In the genomic region with DNA sequence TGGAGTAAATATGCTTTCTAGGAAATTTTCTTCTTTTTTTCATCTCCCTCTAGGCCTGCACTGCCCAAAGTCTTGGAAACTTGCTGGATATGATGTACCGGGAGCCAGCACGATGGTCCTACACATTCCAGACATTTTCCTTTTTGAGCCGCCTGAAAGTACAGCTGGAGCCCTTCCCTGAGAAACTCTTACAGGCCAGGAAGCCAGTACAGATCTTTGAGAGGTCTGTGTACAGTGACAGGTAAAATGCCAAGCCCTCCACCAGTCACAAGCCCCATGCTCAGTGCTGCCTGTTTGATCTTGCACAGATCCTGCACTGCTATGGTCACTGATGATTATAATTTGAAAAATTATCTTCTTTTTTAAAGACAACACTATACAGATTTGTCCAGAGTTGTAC, we compare ENCODE assay signal across 17 cellular contexts. TPM values are rescaled to one million over a fixed set of nuclear protein-coding genes. Genes with fewer than 3 reads are reported as not detected.
DNase-seq lines count a peak whose midpoint lies in the region; ATAC-seq and TF ChIP-seq lines count a peak whose summit lies in the region.
"Had no signal": no experiment of that assay in that cellular context is flagged by ENCODE, and none has a peak within 500 bp of the region (broad histone marks: within the 10 kb centered on the region; RNA-seq: fewer than 3 reads in every experiment).

No MANE protein-coding gene starts in this region.

- H3K4me3 ChIP-seq in cardiac muscle cell (no peak overlapping the region), heart left ventricle (no peak overlapping the region)

- H3K4me1 ChIP-seq in cardiac muscle cell (ENCODE audit: low read depth), result no peaks in the 10 kb centered on the region
- H3K4me1 ChIP-seq in heart left ventricle, result peaks cover 0 to 51% (median 0%) of the 10 kb centered on the region in 12 donors

- peaks cover 86% of the 10 kb centered on the region for H3K4me1 Mint-ChIP-seq in activated naive CD8-positive, alpha-beta T cell treated with anti-CD3 and anti-CD28 coated beads for 36 hours
- no peaks in the 10 kb centered on the region for H3K4me1 Mint-ChIP-seq in mesothelial cell of epicardium

- intact Hi-C loops in heart left ventricle (cut with DNase I), result no loop called here

- TF ChIP-seq CTCF in cardiac muscle cell (IDR thresholded peaks at IDR 0.05; ENCODE audit: low read depth, low read length) (no peak), heart left ventricle (IDR thresholded peaks at IDR 0.05) (no peak), mesothelial cell of epicardium (IDR thresholded peaks at IDR 0.05; ENCODE audit: unreplicated experiment) (no peak), GM13976 (IDR thresholded peaks at IDR 0.05; ENCODE audit: borderline replicate concordance, control extremely low read depth, extremely low read depth, insufficient read depth, missing control alignments) (no peak)

- WGBS in heart left ventricle, 4 donors, result 56 to 84% (median 72%) methylated on average over 3 of the region's 3 CpGs

- no peaks in the 10 kb centered on the region for H3K9me3 Mint-ChIP-seq in activated naive CD8-positive, alpha-beta T cell treated with anti-CD3 and anti-CD28 coated beads for 36 hours
- H3K9me3 Mint-ChIP-seq in mesothelial cell of epicardium, result no peaks in the 10 kb centered on the region

- peaks cover 55% of the 10 kb centered on the region for H3K36me3 Mint-ChIP-seq in activated naive CD8-positive, alpha-beta T cell treated with anti-CD3 and anti-CD28 coated beads for 36 hours
- H3K36me3 Mint-ChIP-seq in mesothelial cell of epicardium, result peaks cover 33% of the 10 kb centered on the region

- ATAC-seq in heart left ventricle (no peak), HG03196 (IDR thresholded peaks at IDR 0.05; ENCODE audit: unreplicated experiment) (no peak)
- ATAC-seq: Right ventricle myocardium inferior had no signal

- in situ Hi-C loops in GM13976 (cut with MboI; ENCODE audit: low sequenced_read_pairs, unreplicated experiment), result no loop called here

- H3K27ac ChIP-seq in cardiac muscle cell (peak overlapping the region; percentile 41), heart left ventricle (no peak overlapping the region)

- H3K9me3 ChIP-seq in cardiac muscle cell (ENCODE audit: low read depth) (no peaks in the 10 kb centered on the region), heart left ventricle (no peaks in the 10 kb centered on the region)

- H3K27me3 ChIP-seq in cardiac muscle cell, result no peaks in the 10 kb centered on the region
- H3K27me3 ChIP-seq in heart left ventricle, result no peaks in the 10 kb centered on the region

- H3K36me3 ChIP-seq in cardiac muscle cell, result peaks cover 34% of the 10 kb centered on the region
- peaks cover 0 to 90% (median 69%) of the 10 kb centered on the region in 9 donors for H3K36me3 ChIP-seq in heart left ventricle

- H3K27me3 Mint-ChIP-seq in activated naive CD8-positive, alpha-beta T cell treated with anti-CD3 and anti-CD28 coated beads for 36 hours, result no peaks in the 10 kb centered on the region
- no peaks in the 10 kb centered on the region for H3K27me3 Mint-ChIP-seq in mesothelial cell of epicardium (ENCODE audit: low read depth)

- peak in 1 of 2 donors; percentile 10 for DNase-seq in cardiac muscle cell (ENCODE audit: low read depth in 1 of 2, low spot score in 1 of 2)
- no peak for DNase-seq in heart left ventricle
- DNase-seq in activated naive CD8-positive, alpha-beta T cell treated with anti-CD3 and anti-CD28 coated beads for 36 hours, result no peak
- no peak for DNase-seq in mesothelial cell of epicardium (ENCODE audit: low spot score in 2 of 2, unreplicated experiment in 2 of 2)
- no peak for DNase-seq in GM13976 (ENCODE audit: low spot score)
- no peak for DNase-seq in NCI-H2029 (lab: John Stamatoyannopoulos, UW)
- DNase-seq: DMS79 treated with DMSO at 0.1 percent for 48 hours; KG1; NCI-H1105 treated with DMSO at 0.1 percent for 48 hours; NCI-H1694; NCI-H2107; NCI-H510A; NCI-H748 treated with DMSO at 0.1 percent for 48 hours; NK-92 treated with Interleukin-12 subunit alpha and Interleukin-12 subunit beta, amount 100 ng/mL, for 24 hours had no signal

- H3K4me3 Mint-ChIP-seq in activated naive CD8-positive, alpha-beta T cell treated with anti-CD3 and anti-CD28 coated beads for 36 hours, result no peak overlapping the region
- H3K4me3 Mint-ChIP-seq in mesothelial cell of epicardium, result no peak overlapping the region

- peak overlapping the region; percentile 50 for H3K27ac Mint-ChIP-seq in activated naive CD8-positive, alpha-beta T cell treated with anti-CD3 and anti-CD28 coated beads for 36 hours
- H3K27ac Mint-ChIP-seq in mesothelial cell of epicardium, result peak overlapping the region; percentile 64

- no peak for TF ChIP-seq POLR2A in heart left ventricle (IDR thresholded peaks at IDR 0.05)

RNA-seq across cellular contexts. Expression of a gene that starts 20.0 kb away (rescaled TPM):
- total RNA-seq in cardiac muscle cell (51.9 and 68.9 TPM in 2 replicates), heart left ventricle (10 to 100 TPM; 22.6 to 32.1 (median 24.3) TPM), mesothelial cell of epicardium (66.0 to 69.5 TPM (median 66.8 TPM) in 3 replicates)
- polyA plus RNA-seq in cardiac muscle cell (127 and 130 TPM in 2 replicates), heart left ventricle (10 to 100 TPM; 34.9 to 49.2 TPM)
- 10 to 100 TPM; 96.8 to 97.1 TPM for total RNA-seq in activated naive CD8-positive, alpha-beta T cell treated with anti-CD3 and anti-CD28 coated beads for 36 hours

RNA-seq across cellular contexts. Expression of a gene that starts 38.0 kb away (rescaled TPM):
- total RNA-seq in cardiac muscle cell (9.1 and 10.2 TPM in 2 replicates), heart left ventricle (10 to 100 TPM in 1 of 9 donors, 1 to 10 TPM in 8; 1.8 to 12.6 (median 2.5) TPM), mesothelial cell of epicardium (39.6 to 42.6 TPM (median 41.2 TPM) in 3 replicates)
- polyA plus RNA-seq in cardiac muscle cell (1.6 and 2.9 TPM in 2 replicates), heart left ventricle (1 to 10 TPM; 1.2 to 4.2 TPM)
- total RNA-seq in activated naive CD8-positive, alpha-beta T cell treated with anti-CD3 and anti-CD28 coated beads for 36 hours, result 10 to 100 TPM; 14.8 TPM

RNA-seq across cellular contexts. Expression of a gene that starts 53.9 kb away (rescaled TPM):
- 0.42 and 4.0 TPM in 2 replicates for total RNA-seq in cardiac muscle cell
- 0.55 and 6.9 TPM in 2 replicates for polyA plus RNA-seq in cardiac muscle cell
- total RNA-seq in heart left ventricle, result 10 to 100 TPM in 1 of 9 donors, 1 to 10 TPM in 8; 1.3 to 10.5 (median 3.1) TPM
- 1 to 10 TPM; 4.2 to 4.4 TPM for polyA plus RNA-seq in heart left ventricle
- under 1 TPM; 0.12 to 0.27 TPM for total RNA-seq in activated naive CD8-positive, alpha-beta T cell treated with anti-CD3 and anti-CD28 coated beads for 36 hours
- total RNA-seq in mesothelial cell of epicardium, result 9.3 to 10.0 TPM (median 9.4 TPM) in 3 replicates
- total RNA-seq: HT-29 had no signal
